Comparison of ENCODE assay signal across 31 cellular contexts in the genomic region with DNA sequence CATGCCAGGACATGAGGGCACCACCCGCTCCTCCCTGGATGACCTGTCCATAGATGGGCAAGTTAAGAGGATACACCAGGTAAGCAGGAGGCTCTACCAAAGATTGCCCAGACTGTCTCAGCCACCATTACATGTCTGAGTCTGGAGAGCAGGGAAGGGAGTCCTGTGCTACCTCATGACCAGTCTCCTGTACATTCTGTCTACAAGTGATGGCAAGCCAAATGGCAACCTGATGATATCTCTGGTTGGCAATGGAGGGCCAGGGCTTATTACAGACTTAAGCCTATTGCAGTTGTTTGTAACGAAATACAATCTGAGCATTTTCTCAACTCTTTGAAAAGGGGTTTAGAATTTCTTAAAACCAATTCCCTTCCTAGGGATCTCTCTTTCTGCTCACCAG. TPM values are rescaled to one million over a fixed set of nuclear protein-coding genes. Genes with fewer than 3 reads are reported as not detected.
"Had no signal": no experiment of that assay in that cellular context is flagged by ENCODE, and none has a peak within 500 bp of the region (broad histone marks: within the 10 kb centered on the region; RNA-seq: fewer than 3 reads in every experiment).

No MANE protein-coding gene starts in this region.

- H3K4me1 Mint-ChIP-seq: activated naive CD8-positive, alpha-beta T cell treated with anti-CD3 and anti-CD28 coated beads, Interleukin-2, amount 10 ng/mL, durations not matched to agents 7 days and 5 days; brain had no signal

- DNase-seq: activated B cell treated with CpG ODN at 0.5 μM for 24 hours; activated CD4-positive, alpha-beta memory T cell treated with anti-CD3 and anti-CD28 coated beads for 36 hours; activated CD4-positive, alpha-beta T cell treated with anti-CD3 and anti-CD28 coated beads for 4 hours; activated CD4-positive, alpha-beta T cell treated with anti-CD3 and anti-CD28 coated beads, Interleukin-2, amount 10 ng/mL, durations not matched to agents 24 days and 14 days; activated CD4-positive, alpha-beta T cell treated with anti-CD3 and anti-CD28 coated beads, Interleukin-2, amount 50 U/mL, for 1 hour; activated CD4-positive, alpha-beta T cell treated with anti-CD3 and anti-CD28 coated beads, Interleukin-2, amount 50 U/mL, for 4 hours; activated CD4-positive, CD25-positive, alpha-beta regulatory T cell treated with anti-CD3 and anti-CD28 coated beads, Interleukin-2, amount 50 U/mL, for 72 hours; activated CD8-positive, alpha-beta memory T cell treated with anti-CD3 and anti-CD28 coated beads, Interleukin-2, amount 10 ng/mL, durations not matched to agents 7 days and 5 days; activated CD8-positive, alpha-beta memory T cell treated with anti-CD3 and anti-CD28 coated beads, Interleukin-2, amount 50 U/mL, for 48 hours; activated CD8-positive, alpha-beta T cell treated with anti-CD3 and anti-CD28 coated beads for 36 hours; activated effector memory CD4-positive, alpha-beta T cell treated with Interleukin-2 at 50 U/mL for 16 hours; activated gamma-delta T cell; activated naive CD4-positive, alpha-beta T cell treated with anti-CD3 and anti-CD28 coated beads, Interleukin-2, amount 10 ng/mL, durations not matched to agents 7 days and 5 days; activated naive CD4-positive, alpha-beta T cell treated with Interleukin-2 at 50 U/mL for 16 hours; activated naive CD8-positive, alpha-beta T cell treated with anti-CD3 and anti-CD28 coated beads, Interleukin-2, amount 10 ng/mL, durations not matched to agents 7 days and 5 days; activated naive CD8-positive, alpha-beta T cell treated with anti-CD3 and anti-CD28 coated beads, Interleukin-2, amount 50 U/mL, for 24 hours; activated T-cell treated with anti-CD3 and anti-CD28 coated beads, Interleukin-2, amount 50 U/mL, for 24 hours; activated T-cell treated with anti-CD3 and anti-CD28 coated beads, Interleukin-2, amount 50 U/mL, for 48 hours; amygdala; anterior cingulate cortex; central memory CD4-positive, alpha-beta T cell; T-helper 2 cell; T-helper 9 cell had no signal

- H3K36me3 Mint-ChIP-seq: activated naive CD4-positive, alpha-beta T cell treated with anti-CD3 and anti-CD28 coated beads, Interleukin-2, amount 10 ng/mL, durations not matched to agents 7 days and 5 days had no signal

- H3K4me3 Mint-ChIP-seq: activated B cell treated with CpG ODN at 0.5 μM for 24 hours; activated CD4-positive, alpha-beta memory T cell treated with anti-CD3 and anti-CD28 coated beads for 36 hours; activated CD4-positive, alpha-beta T cell treated with anti-CD3 and anti-CD28 coated beads, Interleukin-2, amount 10 ng/mL, durations not matched to agents 24 days and 14 days; activated CD8-positive, alpha-beta memory T cell treated with anti-CD3 and anti-CD28 coated beads, Interleukin-2, amount 10 ng/mL, durations not matched to agents 7 days and 5 days; activated CD8-positive, alpha-beta T cell treated with anti-CD3 and anti-CD28 coated beads for 36 hours; activated naive CD4-positive, alpha-beta T cell treated with anti-CD3 and anti-CD28 coated beads, Interleukin-2, amount 10 ng/mL, durations not matched to agents 7 days and 5 days; activated naive CD4-positive, alpha-beta T cell treated with anti-CD3 and anti-CD28 coated beads, Interleukin-2, amount 50 U/mL, for 24 hours; activated naive CD8-positive, alpha-beta T cell; activated naive CD8-positive, alpha-beta T cell treated with anti-CD3 and anti-CD28 coated beads, Interleukin-2, amount 10 ng/mL, durations not matched to agents 7 days and 5 days; activated naive CD8-positive, alpha-beta T cell treated with anti-CD3 and anti-CD28 coated beads, Interleukin-2, amount 50 U/mL, for 24 hours; activated T-cell treated with anti-CD3 and anti-CD28 coated beads, Interleukin-2, amount 50 U/mL, for 24 hours; brain; T-helper 1 cell treated with Interleukin-12 subunit alpha and Interleukin-12 subunit beta and Interleukin-4 antibody, amounts not matched to agents 30 μg/mL and 1 μg/mL, for 36 hours; T-helper 2 cell treated with Interferon-gamma antibody and Interleukin-4, amounts not matched to agents 5 μg/mL and 100 μg/mL, for 36 hours had no signal

- H3K27me3 Mint-ChIP-seq: activated B cell treated with CpG ODN at 0.5 μM for 24 hours; activated CD4-positive, alpha-beta memory T cell treated with anti-CD3 and anti-CD28 coated beads for 36 hours; activated CD4-positive, alpha-beta T cell treated with anti-CD3 and anti-CD28 coated beads, Interleukin-2, amount 10 ng/mL, durations not matched to agents 24 days and 14 days; activated CD8-positive, alpha-beta memory T cell treated with anti-CD3 and anti-CD28 coated beads, Interleukin-2, amount 10 ng/mL, durations not matched to agents 7 days and 5 days; activated CD8-positive, alpha-beta T cell treated with anti-CD3 and anti-CD28 coated beads for 36 hours; activated naive CD4-positive, alpha-beta T cell treated with anti-CD3 and anti-CD28 coated beads, Interleukin-2, amount 10 ng/mL, durations not matched to agents 7 days and 5 days; activated naive CD4-positive, alpha-beta T cell treated with anti-CD3 and anti-CD28 coated beads, Interleukin-2, amount 50 U/mL, for 24 hours; activated naive CD8-positive, alpha-beta T cell; activated naive CD8-positive, alpha-beta T cell treated with anti-CD3 and anti-CD28 coated beads, Interleukin-2, amount 10 ng/mL, durations not matched to agents 7 days and 5 days; activated naive CD8-positive, alpha-beta T cell treated with anti-CD3 and anti-CD28 coated beads, Interleukin-2, amount 50 U/mL, for 24 hours; activated T-cell treated with anti-CD3 and anti-CD28 coated beads, Interleukin-2, amount 50 U/mL, for 24 hours; brain had no signal

- H3K9me3 ChIP-seq: ascending aorta had no signal

- H3K27ac Mint-ChIP-seq: activated B cell treated with CpG ODN at 0.5 μM for 24 hours; activated CD4-positive, alpha-beta memory T cell treated with anti-CD3 and anti-CD28 coated beads for 36 hours; activated CD4-positive, alpha-beta T cell treated with anti-CD3 and anti-CD28 coated beads, Interleukin-2, amount 10 ng/mL, durations not matched to agents 24 days and 14 days; activated CD8-positive, alpha-beta memory T cell treated with anti-CD3 and anti-CD28 coated beads, Interleukin-2, amount 10 ng/mL, durations not matched to agents 7 days and 5 days; activated naive CD4-positive, alpha-beta T cell treated with anti-CD3 and anti-CD28 coated beads, Interleukin-2, amount 10 ng/mL, durations not matched to agents 7 days and 5 days; activated naive CD4-positive, alpha-beta T cell treated with anti-CD3 and anti-CD28 coated beads, Interleukin-2, amount 50 U/mL, for 24 hours; activated naive CD8-positive, alpha-beta T cell treated with anti-CD3 and anti-CD28 coated beads, Interleukin-2, amount 10 ng/mL, durations not matched to agents 7 days and 5 days; activated naive CD8-positive, alpha-beta T cell treated with anti-CD3 and anti-CD28 coated beads, Interleukin-2, amount 50 U/mL, for 24 hours; activated T-cell treated with anti-CD3 and anti-CD28 coated beads, Interleukin-2, amount 50 U/mL, for 24 hours; activated T-helper 2 cell treated with anti-CD3 and anti-CD28 coated beads, Interferon-gamma antibody, Interleukin-2, Interleukin-4, amounts not matched to agents 10 μg/mL and 5 μg/mL and 100 μg/mL, durations not matched to agents 14 hours and 24 hours and 36 hours; T-helper 1 cell treated with Interleukin-12 subunit alpha and Interleukin-12 subunit beta and Interleukin-4 antibody, amounts not matched to agents 30 μg/mL and 1 μg/mL, for 36 hours; T-helper 2 cell treated with Interferon-gamma antibody and Interleukin-4, amounts not matched to agents 5 μg/mL and 100 μg/mL, for 36 hours had no signal

- H3K4me3 ChIP-seq: ascending aorta had no signal

- ATAC-seq: activated CD8-positive, alpha-beta memory T cell treated with anti-CD3 and anti-CD28 coated beads, Interleukin-2, amount 10 ng/mL, durations not matched to agents 7 days and 5 days; activated CD8-positive, alpha-beta T cell treated with anti-CD3 and anti-CD28 coated beads for 36 hours; activated naive CD8-positive, alpha-beta T cell treated with anti-CD3 and anti-CD28 coated beads, Interleukin-2, amount 50 U/mL, for 24 hours had no signal

- H3K4me1 ChIP-seq: ascending aorta had no signal

- H3K27ac ChIP-seq: ascending aorta, VCaP had no signal

- H3K27me3 ChIP-seq: ascending aorta had no signal

- H3K9me3 Mint-ChIP-seq: activated B cell treated with CpG ODN at 0.5 μM for 24 hours; activated CD4-positive, alpha-beta memory T cell treated with anti-CD3 and anti-CD28 coated beads for 36 hours; activated CD4-positive, alpha-beta T cell treated with anti-CD3 and anti-CD28 coated beads, Interleukin-2, amount 10 ng/mL, durations not matched to agents 24 days and 14 days; activated CD8-positive, alpha-beta T cell treated with anti-CD3 and anti-CD28 coated beads for 36 hours; activated naive CD4-positive, alpha-beta T cell treated with anti-CD3 and anti-CD28 coated beads, Interleukin-2, amount 10 ng/mL, durations not matched to agents 7 days and 5 days; activated naive CD4-positive, alpha-beta T cell treated with anti-CD3 and anti-CD28 coated beads, Interleukin-2, amount 50 U/mL, for 24 hours; activated naive CD8-positive, alpha-beta T cell treated with anti-CD3 and anti-CD28 coated beads, Interleukin-2, amount 10 ng/mL, durations not matched to agents 7 days and 5 days; activated naive CD8-positive, alpha-beta T cell treated with anti-CD3 and anti-CD28 coated beads, Interleukin-2, amount 50 U/mL, for 24 hours; activated T-cell treated with anti-CD3 and anti-CD28 coated beads, Interleukin-2, amount 50 U/mL, for 24 hours; activated T-helper 2 cell treated with anti-CD3 and anti-CD28 coated beads, Interferon-gamma antibody, Interleukin-2, Interleukin-4, amounts not matched to agents 10 μg/mL and 5 μg/mL and 100 μg/mL, durations not matched to agents 14 hours and 24 hours and 36 hours; brain; T-helper 1 cell treated with Interleukin-12 subunit alpha and Interleukin-12 subunit beta and Interleukin-4 antibody, amounts not matched to agents 30 μg/mL and 1 μg/mL, for 36 hours; T-helper 2 cell treated with Interferon-gamma antibody and Interleukin-4, amounts not matched to agents 5 μg/mL and 100 μg/mL, for 36 hours had no signal

RNA-seq across cellular contexts. Expression of a gene that starts 58.6 kb away (rescaled TPM):
- total RNA-seq: activated CD4-positive, alpha-beta memory T cell treated with anti-CD3 and anti-CD28 coated beads for 36 hours; activated CD4-positive, alpha-beta T cell treated with anti-CD3 and anti-CD28 coated beads, Interleukin-2, amount 10 ng/mL, durations not matched to agents 24 days and 14 days; activated CD8-positive, alpha-beta memory T cell treated with anti-CD3 and anti-CD28 coated beads, Interleukin-2, amount 10 ng/mL, durations not matched to agents 7 days and 5 days; activated CD8-positive, alpha-beta T cell treated with anti-CD3 and anti-CD28 coated beads for 36 hours; activated naive CD8-positive, alpha-beta T cell treated with anti-CD3 and anti-CD28 coated beads, Interleukin-2, amount 10 ng/mL, durations not matched to agents 7 days and 5 days; activated T-helper 2 cell treated with anti-CD3 and anti-CD28 coated beads, Interferon-gamma antibody, Interleukin-2, Interleukin-4, amounts not matched to agents 10 μg/mL and 5 μg/mL and 100 μg/mL, durations not matched to agents 14 hours and 24 hours and 36 hours had no signal
